20 cellular contexts compared by ENCODE assay signal in the genomic region with DNA sequence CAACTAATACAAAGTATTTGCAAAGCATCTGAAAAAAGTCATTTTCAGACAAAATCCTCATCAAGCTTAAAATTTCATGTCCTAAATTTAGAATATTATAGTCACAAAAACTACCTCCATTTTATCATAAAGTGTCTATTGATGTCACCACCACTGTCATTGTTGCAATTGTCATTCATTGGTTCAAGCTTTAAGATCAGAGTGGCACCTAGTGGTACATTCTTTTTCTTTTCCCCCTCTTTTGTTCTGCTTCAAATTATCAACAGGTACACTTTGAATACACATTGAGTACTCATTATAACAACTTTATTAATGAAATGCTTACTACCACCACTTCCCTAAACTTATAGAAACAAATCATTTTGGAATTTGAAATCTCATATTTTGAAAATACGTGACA.
"Had no signal": no experiment of that assay in that cellular context is flagged by ENCODE, and none has a peak within 500 bp of the region (broad histone marks: within the 10 kb centered on the region; RNA-seq: fewer than 3 reads in every experiment).

No MANE protein-coding gene starts in this region.

- FAIRE-seq: TTC549 had no signal

- ATAC-seq: activated CD8-positive, alpha-beta T cell treated with anti-CD3 and anti-CD28 coated beads, Interleukin-2, amount 10 ng/mL, durations not matched to agents 7 days and 5 days; activated naive CD8-positive, alpha-beta T cell treated with anti-CD3 and anti-CD28 coated beads, Interleukin-2, amount 50 U/mL, for 24 hours; left lung; naive thymus-derived CD8-positive, alpha-beta T cell had no signal

- DNase-seq: activated CD4-positive, alpha-beta T cell treated with anti-CD3 and anti-CD28 coated beads for 1 hour; activated CD4-positive, alpha-beta T cell treated with anti-CD3 and anti-CD28 coated beads, Interleukin-2, amount 50 U/mL, for 1 hour; activated CD8-positive, alpha-beta T cell treated with anti-CD3 and anti-CD28 coated beads, Interleukin-2, amount 10 ng/mL, durations not matched to agents 7 days and 5 days; activated gamma-delta T cell; activated naive CD4-positive, alpha-beta T cell treated with anti-CD3 and anti-CD28 coated beads, Interleukin-2, amount 50 U/mL, for 16 hours; activated naive CD8-positive, alpha-beta T cell treated with anti-CD3 and anti-CD28 coated beads, Interleukin-2, amount 50 U/mL, for 24 hours; effector CD4-positive, alpha-beta T cell; erythroblast; foreskin melanocyte; hippocampal formation; kidney glomerular epithelial cell; left lung; naive thymus-derived CD8-positive, alpha-beta T cell; spleen; stimulated activated CD4-positive, alpha-beta T cell treated with anti-CD3 and anti-CD28 coated beads, Interleukin-4, amount 100 ng/mL, for 1 hour; stimulated activated naive CD4-positive, alpha-beta T cell; testis; trophoblast cell had no signal

- H3K4me1 ChIP-seq: left lung, prostate gland, spleen, testis had no signal

- H3K27ac ChIP-seq: left lung, spleen, testis had no signal

- H3K36me3 ChIP-seq: left lung, prostate gland, spleen had no signal

- H3K27me3 ChIP-seq: left lung, spleen, testis had no signal

- H3K9me3 ChIP-seq: left lung, prostate gland, spleen, testis had no signal

- H3K4me3 ChIP-seq: left lung, prostate gland, spleen, testis had no signal
